ENCODE assay signal across 17 cellular contexts in the genomic region with DNA sequence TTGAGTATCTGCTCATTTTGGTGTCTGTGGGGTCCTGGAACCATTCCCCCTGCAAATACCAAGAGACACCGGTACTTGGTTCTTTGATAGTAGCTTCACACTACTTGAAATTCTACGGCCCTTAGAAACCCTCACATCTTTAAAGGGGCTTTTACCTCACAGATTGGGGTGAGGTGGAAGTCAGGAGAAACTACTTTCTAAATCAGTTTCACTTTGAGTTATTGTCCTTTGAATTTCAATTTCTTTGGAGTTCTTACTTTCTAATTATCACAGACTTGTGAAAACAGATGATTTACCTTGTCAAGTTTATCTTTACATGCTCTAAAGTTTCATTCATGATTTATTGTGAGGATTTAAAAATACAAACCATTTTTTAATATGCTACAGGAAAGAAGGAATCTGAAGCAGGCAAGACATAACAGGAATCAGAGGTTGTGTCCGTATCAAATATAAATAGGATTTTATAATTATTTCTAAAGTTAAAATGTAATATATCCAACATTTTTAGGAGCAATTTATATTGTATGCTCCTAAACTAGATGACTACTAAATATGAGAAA.
DNase-seq lines count a peak whose midpoint lies in the region; ATAC-seq and TF ChIP-seq lines count a peak whose summit lies in the region.
"Had no signal": no experiment of that assay in that cellular context is flagged by ENCODE, and none has a peak within 500 bp of the region (broad histone marks: within the 10 kb centered on the region; RNA-seq: fewer than 3 reads in every experiment).

No MANE protein-coding gene starts in this region.

- 18 to 44% (median 32%) methylated on average over 3 of the region's 3 CpGs for WGBS in psoas muscle, 3 donors

- DNase-seq in NCI-H460 (ENCODE audit: extremely low read depth, low read depth) (peak; percentile 41), epithelial cell of proximal tubule (ENCODE audit: low read depth) (no peak), psoas muscle (no peak), NK-92 (lab: John Stamatoyannopoulos, UW; ENCODE audit: unreplicated experiment) (no peak)
- DNase-seq in activated CD8-positive, alpha-beta memory T cell treated with anti-CD3 and anti-CD28 coated beads for 24 hours = no peak
- DNase-seq in central memory CD4-positive, alpha-beta T cell = no peak
- no peak for DNase-seq in activated CD4-positive, CD25-positive, alpha-beta regulatory T cell treated with anti-CD3 and anti-CD28 coated beads, Interleukin-2, amount 50 U/mL, for 72 hours
- DNase-seq: activated CD4-positive, alpha-beta T cell treated with anti-CD3 and anti-CD28 coated beads, Interleukin-2, amount 10 ng/mL, durations not matched to agents 7 days and 5 days; activated T-cell treated with anti-CD3 and anti-CD28 coated beads, Interleukin-2, amount 50 U/mL, for 24 hours; caudate nucleus; CD4-positive, alpha-beta T cell; EL; MM.1S; NCI-H2081 treated with DMSO at 0.1 percent for 48 hours; NCI-H82 had no signal

- H3K9me3 ChIP-seq in psoas muscle = peaks cover 4% of the 10 kb centered on the region
- H3K9me3 ChIP-seq: suprapubic skin had no signal

- peaks cover 46% of the 10 kb centered on the region for H3K4me1 ChIP-seq in psoas muscle
- H3K4me1 ChIP-seq: suprapubic skin had no signal

- ATAC-seq in GM18502 (IDR thresholded peaks at IDR 0.05; ENCODE audit: poor library complexity, unreplicated experiment) = peak; percentile 48
- no peak for ATAC-seq in psoas muscle

- intact Hi-C loops in psoas muscle (cut with DNase I) = no loop called here

- peak overlapping the region; percentile 94 for H3K27ac ChIP-seq in psoas muscle
- H3K27ac ChIP-seq: suprapubic skin had no signal

- TF ChIP-seq CTCF in epithelial cell of proximal tubule (conservative IDR thresholded peaks at IDR 0.05; ENCODE audit: low read depth, low read length) = no peak
- TF ChIP-seq CTCF in psoas muscle (IDR thresholded peaks at IDR 0.05) = no peak

- H3K4me3 ChIP-seq in epithelial cell of proximal tubule (ENCODE audit: low read depth, low read length) = peak overlapping the region; percentile 21
- H3K4me3 ChIP-seq in psoas muscle = peak overlapping the region; percentile 63
- H3K4me3 ChIP-seq: suprapubic skin had no signal

- no peaks in the 10 kb centered on the region for H3K36me3 ChIP-seq in psoas muscle (ENCODE audit: insufficient read depth in 1 of 2, low read depth in 1 of 2)
- H3K36me3 ChIP-seq: suprapubic skin had no signal

- H3K27me3 ChIP-seq in psoas muscle (ENCODE audit: insufficient read depth in 3 of 3, low read length in 2 of 3) = no peaks in the 10 kb centered on the region
- H3K27me3 ChIP-seq: suprapubic skin had no signal
